In the genomic region with DNA sequence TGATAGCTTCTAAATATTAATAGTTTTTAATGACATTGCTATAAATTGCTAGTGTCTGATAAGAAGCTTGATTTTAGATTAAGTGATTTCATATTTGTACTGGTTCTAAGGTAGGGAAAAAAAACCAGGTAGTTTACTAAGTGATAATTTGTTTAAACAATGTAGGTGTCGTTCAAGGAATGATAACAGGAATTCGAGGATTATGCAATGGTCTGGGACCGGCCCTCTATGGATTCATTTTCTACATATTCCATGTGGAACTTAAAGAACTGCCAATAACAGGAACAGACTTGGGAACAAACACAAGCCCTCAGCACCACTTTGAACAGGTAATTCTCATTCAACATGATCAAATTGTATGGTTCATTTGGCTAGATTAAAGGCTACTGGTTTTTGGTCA, we compare ENCODE assay signal across 24 cellular contexts. TPM values are rescaled to one million over a fixed set of nuclear protein-coding genes. Genes with fewer than 3 reads are reported as not detected.
DNase-seq lines count a peak whose midpoint lies in the region; ATAC-seq and FAIRE-seq lines count a peak whose summit lies in the region.
"Had no signal": no experiment of that assay in that cellular context is flagged by ENCODE, and none has a peak within 500 bp of the region (broad histone marks: within the 10 kb centered on the region; RNA-seq: fewer than 3 reads in every experiment).

No MANE protein-coding gene starts in this region.

- H3K18ac ChIP-seq in trophoblast cell (ENCODE audit: low read length): no peak overlapping the region

- no peak overlapping the region for H4K8ac ChIP-seq in trophoblast cell (ENCODE audit: low read depth, low read length)

- H3K36me3 ChIP-seq in trophoblast cell (ENCODE audit: control insufficient read depth in 1 of 2, insufficient read depth in 2 of 2, low read length in 2 of 2): peaks cover 11 to 20% of the 10 kb centered on the region in 2 experiments

- H3K9ac ChIP-seq in trophoblast cell (ENCODE audit: low read length): no peak overlapping the region

- H3K79me1 ChIP-seq in trophoblast cell (ENCODE audit: low read length): no peaks in the 10 kb centered on the region

- POLR2A ChIA-PET in activated CD4-positive, alpha-beta T cell treated with anti-CD3 and anti-CD28 coated beads, Interleukin-2, amount 10 ng/mL, durations not matched to agents 7 days and 5 days (lab: Charles Lee): no interaction called here

- CTCF ChIA-PET in activated CD4-positive, alpha-beta T cell treated with anti-CD3 and anti-CD28 coated beads, Interleukin-2, amount 10 ng/mL, durations not matched to agents 7 days and 5 days (lab: Charles Lee): no interaction called here

- no peak overlapping the region for H3K4me2 ChIP-seq in trophoblast cell (ENCODE audit: low read length)
- H3K4me2 ChIP-seq: A549 had no signal

- no peak for DNase-seq in activated CD4-positive, alpha-beta T cell treated with anti-CD3 and anti-CD28 coated beads, Interleukin-2, amount 10 ng/mL, durations not matched to agents 7 days and 5 days
- DNase-seq in activated CD4-positive, alpha-beta T cell treated with anti-CD3 and anti-CD28 coated beads for 4 hours: no peak
- no peak for DNase-seq in activated naive CD8-positive, alpha-beta T cell treated with anti-CD3 and anti-CD28 coated beads, Interleukin-2, amount 50 U/mL, for 24 hours
- DNase-seq in activated naive CD8-positive, alpha-beta T cell treated with anti-CD3 and anti-CD28 coated beads for 36 hours: no peak
- DNase-seq in trophoblast cell: peak; percentile 54 to 88
- DNase-seq in frontal cortex (ENCODE audit: low spot score in 2 of 2): no peak
- DNase-seq: AML-193; Caco-2; CD4-positive, alpha-beta T cell; DMS153; DMS79; GDM1; GOT3; H7; HFFc6 had no signal

- H3K4me1 ChIP-seq in trophoblast cell (ENCODE audit: control insufficient read depth in 1 of 2, insufficient read depth in 2 of 2, low read length in 2 of 2): no peaks in the 10 kb centered on the region
- H3K4me1 ChIP-seq: A549 had no signal

- no peak overlapping the region for H3K4ac ChIP-seq in trophoblast cell (ENCODE audit: low read depth, low read length)

- no peak overlapping the region for H2BK120ac ChIP-seq in trophoblast cell (ENCODE audit: insufficient read depth, low read length, poor library complexity)

- no peaks in the 10 kb centered on the region for H3K27me3 Mint-ChIP-seq in activated CD4-positive, alpha-beta T cell treated with anti-CD3 and anti-CD28 coated beads, Interleukin-2, amount 10 ng/mL, durations not matched to agents 7 days and 5 days
- H3K27me3 Mint-ChIP-seq in activated naive CD8-positive, alpha-beta T cell treated with anti-CD3 and anti-CD28 coated beads, Interleukin-2, amount 50 U/mL, for 24 hours: no peaks in the 10 kb centered on the region
- no peaks in the 10 kb centered on the region for H3K27me3 Mint-ChIP-seq in activated naive CD8-positive, alpha-beta T cell treated with anti-CD3 and anti-CD28 coated beads for 36 hours
- H3K27me3 Mint-ChIP-seq: CD4-positive, alpha-beta T cell had no signal

- no peaks in the 10 kb centered on the region for H3K9me3 ChIP-seq in trophoblast cell (ENCODE audit: insufficient read depth, low read depth, low read length)
- H3K9me3 ChIP-seq: A549, Caco-2 had no signal

- H3K23ac ChIP-seq in trophoblast cell (ENCODE audit: low read length): no peak overlapping the region

- no peak overlapping the region for H2AFZ ChIP-seq in trophoblast cell (ENCODE audit: insufficient read depth, low read length, poor library complexity)

- no peaks in the 10 kb centered on the region for H3K4me1 Mint-ChIP-seq in activated CD4-positive, alpha-beta T cell treated with anti-CD3 and anti-CD28 coated beads, Interleukin-2, amount 10 ng/mL, durations not matched to agents 7 days and 5 days
- H3K4me1 Mint-ChIP-seq in activated naive CD8-positive, alpha-beta T cell treated with anti-CD3 and anti-CD28 coated beads, Interleukin-2, amount 50 U/mL, for 24 hours: peaks cover 8% of the 10 kb centered on the region
- H3K4me1 Mint-ChIP-seq in activated naive CD8-positive, alpha-beta T cell treated with anti-CD3 and anti-CD28 coated beads for 36 hours: peaks cover 11% of the 10 kb centered on the region

- H4K91ac ChIP-seq in trophoblast cell (ENCODE audit: low read depth, low read length): no peak overlapping the region

- WGBS in trophoblast cell (ENCODE audit: extremely low coverage, insufficient coverage, insufficient read length): no CpG with 5 or more reads among the region's 3 CpGs

- peak overlapping the region; percentile 57 for H3K27ac Mint-ChIP-seq in activated CD4-positive, alpha-beta T cell treated with anti-CD3 and anti-CD28 coated beads, Interleukin-2, amount 10 ng/mL, durations not matched to agents 7 days and 5 days
- H3K27ac Mint-ChIP-seq in activated naive CD8-positive, alpha-beta T cell treated with anti-CD3 and anti-CD28 coated beads, Interleukin-2, amount 50 U/mL, for 24 hours: peak overlapping the region; percentile 8
- no peak overlapping the region for H3K27ac Mint-ChIP-seq in activated naive CD8-positive, alpha-beta T cell treated with anti-CD3 and anti-CD28 coated beads for 36 hours
- H3K27ac Mint-ChIP-seq: CD4-positive, alpha-beta T cell; HFFc6 had no signal

- no peak overlapping the region for H3K14ac ChIP-seq in trophoblast cell (ENCODE audit: low read length)

- no peak for ATAC-seq in activated naive CD8-positive, alpha-beta T cell treated with anti-CD3 and anti-CD28 coated beads, Interleukin-2, amount 50 U/mL, for 24 hours
- ATAC-seq in GM18909 (IDR thresholded peaks at IDR 0.05; ENCODE audit: poor library complexity, unreplicated experiment): no peak
- ATAC-seq: A549, HCT116 had no signal

- no peak overlapping the region for H4K12ac ChIP-seq in trophoblast cell (ENCODE audit: low read depth, low read length)

- no peaks in the 10 kb centered on the region for H3K79me2 ChIP-seq in trophoblast cell (ENCODE audit: control insufficient read depth, insufficient read depth, low read length, poor library complexity)

- H3K36me3 Mint-ChIP-seq in activated CD4-positive, alpha-beta T cell treated with anti-CD3 and anti-CD28 coated beads, Interleukin-2, amount 10 ng/mL, durations not matched to agents 7 days and 5 days (ENCODE audit: low read depth): peaks cover 43% of the 10 kb centered on the region
- H3K36me3 Mint-ChIP-seq in activated naive CD8-positive, alpha-beta T cell treated with anti-CD3 and anti-CD28 coated beads, Interleukin-2, amount 50 U/mL, for 24 hours (ENCODE audit: low read depth): peaks cover 22% of the 10 kb centered on the region
- H3K36me3 Mint-ChIP-seq in activated naive CD8-positive, alpha-beta T cell treated with anti-CD3 and anti-CD28 coated beads for 36 hours: peaks cover 6% of the 10 kb centered on the region

- H2BK12ac ChIP-seq in trophoblast cell (ENCODE audit: low read length): no peak overlapping the region

- H3K4me3 Mint-ChIP-seq in activated CD4-positive, alpha-beta T cell treated with anti-CD3 and anti-CD28 coated beads, Interleukin-2, amount 10 ng/mL, durations not matched to agents 7 days and 5 days: no peak overlapping the region
- no peak overlapping the region for H3K4me3 Mint-ChIP-seq in activated naive CD8-positive, alpha-beta T cell treated with anti-CD3 and anti-CD28 coated beads, Interleukin-2, amount 50 U/mL, for 24 hours
- no peak overlapping the region for H3K4me3 Mint-ChIP-seq in activated naive CD8-positive, alpha-beta T cell treated with anti-CD3 and anti-CD28 coated beads for 36 hours
- H3K4me3 Mint-ChIP-seq: CD4-positive, alpha-beta T cell; HFFc6 had no signal

- H2BK5ac ChIP-seq in trophoblast cell (ENCODE audit: low read depth, low read length, poor library complexity): no peak overlapping the region

- FAIRE-seq in islet of Langerhans (lab: Jason Lieb, UNC) (peak; percentile 76), frontal cortex (lab: Jason Lieb, UNC) (no peak)
- FAIRE-seq: A549, GM12892, GM18507, HTR-8/SVneo had no signal

- H3K9me3 Mint-ChIP-seq in activated CD4-positive, alpha-beta T cell treated with anti-CD3 and anti-CD28 coated beads, Interleukin-2, amount 10 ng/mL, durations not matched to agents 7 days and 5 days: no peaks in the 10 kb centered on the region
- no peaks in the 10 kb centered on the region for H3K9me3 Mint-ChIP-seq in activated naive CD8-positive, alpha-beta T cell treated with anti-CD3 and anti-CD28 coated beads, Interleukin-2, amount 50 U/mL, for 24 hours
- no peaks in the 10 kb centered on the region for H3K9me3 Mint-ChIP-seq in activated naive CD8-positive, alpha-beta T cell treated with anti-CD3 and anti-CD28 coated beads for 36 hours
- H3K9me3 Mint-ChIP-seq: CD4-positive, alpha-beta T cell; HFFc6 had no signal

- no peak overlapping the region for H2AK5ac ChIP-seq in trophoblast cell (ENCODE audit: low read length)

- no peak overlapping the region for H3K27ac ChIP-seq in trophoblast cell (ENCODE audit: low read depth, low read length)
- H3K27ac ChIP-seq: 22Rv1, A549, C4-2B had no signal

- no peaks in the 10 kb centered on the region for H3K27me3 ChIP-seq in trophoblast cell (ENCODE audit: insufficient read depth, low read length)

- H3K4me3 ChIP-seq in trophoblast cell (ENCODE audit: low read depth, low read length): no peak overlapping the region
- H3K4me3 ChIP-seq: A549 had no signal

RNA-seq across cellular contexts. Expression of a gene that starts 52.4 kb away (rescaled TPM):
- total RNA-seq in activated CD4-positive, alpha-beta T cell treated with anti-CD3 and anti-CD28 coated beads, Interleukin-2, amount 10 ng/mL, durations not matched to agents 7 days and 5 days: 10 to 100 TPM; 14.5 to 17.1 TPM
- total RNA-seq in activated naive CD8-positive, alpha-beta T cell treated with anti-CD3 and anti-CD28 coated beads for 36 hours: 10 to 100 TPM; 15.7 TPM
- 7.6 and 7.7 TPM in 2 replicates for polyA plus RNA-seq in trophoblast cell (2013)
- 4.5 TPM for total RNA-seq in frontal cortex

RNA-seq across cellular contexts. Expression of a gene that starts 52.6 kb away (rescaled TPM):
- total RNA-seq in activated CD4-positive, alpha-beta T cell treated with anti-CD3 and anti-CD28 coated beads, Interleukin-2, amount 10 ng/mL, durations not matched to agents 7 days and 5 days: 10 to 100 TPM; 20.4 to 21.4 TPM
- total RNA-seq in activated naive CD8-positive, alpha-beta T cell treated with anti-CD3 and anti-CD28 coated beads for 36 hours: 10 to 100 TPM; 18.6 to 19.6 TPM
- polyA plus RNA-seq in trophoblast cell (2013): 6.4 and 7.5 TPM in 2 replicates
- total RNA-seq in frontal cortex: 24.9 TPM

Comparison
In these comparisons a context has a peak if more than half of its experiments do, and no peak if none do; other contexts are left out.
1. DNase-seq: peak in trophoblast cell (2 of 2); none in activated CD4-positive, alpha-beta T cell treated with anti-CD3 and anti-CD28 coated beads, Interleukin-2, amount 10 ng/mL, durations not matched to agents 7 days and 5 days (single experiment), activated CD4-positive, alpha-beta T cell treated with anti-CD3 and anti-CD28 coated beads for 4 hours (0 of 2), activated naive CD8-positive, alpha-beta T cell treated with anti-CD3 and anti-CD28 coated beads, Interleukin-2, amount 50 U/mL, for 24 hours (single experiment), activated naive CD8-positive, alpha-beta T cell treated with anti-CD3 and anti-CD28 coated beads for 36 hours (single experiment) and frontal cortex (0 of 2).